Comparison of ENCODE assay signal across 9 cellular contexts in the genomic region with DNA sequence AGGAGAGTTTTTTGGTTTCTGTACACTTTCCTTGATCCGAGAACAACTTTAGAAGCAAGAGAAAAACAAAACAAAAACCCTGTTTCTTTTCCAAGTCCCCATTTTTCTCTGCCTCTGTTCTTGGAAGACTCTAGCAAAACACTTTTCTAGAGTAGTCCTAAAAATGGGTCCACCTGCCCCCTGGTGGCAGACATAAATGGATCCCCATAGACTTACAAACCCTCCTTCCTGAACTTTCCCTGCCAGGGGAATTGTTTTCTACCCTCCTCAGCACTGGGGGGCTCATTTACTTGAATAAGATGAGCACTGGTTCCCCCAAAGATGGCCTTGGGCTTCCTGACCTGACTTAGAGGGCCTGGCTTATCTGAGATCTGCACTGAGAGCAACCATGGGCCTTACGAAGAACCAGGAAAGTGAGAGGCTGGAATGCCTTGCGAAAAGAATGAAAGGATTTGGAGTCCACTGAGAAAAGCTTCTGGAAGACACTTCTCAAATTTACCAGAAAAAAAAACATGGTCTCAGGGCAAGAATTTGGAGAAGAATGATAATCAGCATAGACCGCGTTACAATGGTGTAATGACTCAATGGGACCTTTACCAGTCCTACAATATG. TPM values are rescaled to one million over a fixed set of nuclear protein-coding genes. Genes with fewer than 3 reads are reported as not detected.
DNase-seq lines count a peak whose midpoint lies in the region; ATAC-seq, FAIRE-seq and TF ChIP-seq lines count a peak whose summit lies in the region.
"Had no signal": no experiment of that assay in that cellular context is flagged by ENCODE, and none has a peak within 500 bp of the region (broad histone marks: within the 10 kb centered on the region; RNA-seq: fewer than 3 reads in every experiment).

No MANE protein-coding gene starts in this region.

- H3K23ac ChIP-seq in mesenchymal stem cell (ENCODE audit: low read length in 2 of 2), result no peak overlapping the region

- FAIRE-seq in GM18507 (lab: Jason Lieb, UNC), result peak; percentile 47

- H3K4me1 ChIP-seq in iPS DF 6.9 (ENCODE audit: control insufficient read depth, insufficient read depth, low read length), result no peaks in the 10 kb centered on the region
- H3K4me1 ChIP-seq in mesenchymal stem cell (ENCODE audit: control insufficient read depth, insufficient read depth, low read depth, low read length), result no peaks in the 10 kb centered on the region
- H3K4me1 ChIP-seq in ovary (ENCODE audit: insufficient read depth), result peaks cover 2% of the 10 kb centered on the region

- no peak overlapping the region for H3K4me3 ChIP-seq in iPS DF 6.9 (ENCODE audit: low read length)
- H3K4me3 ChIP-seq in mesenchymal stem cell (ENCODE audit: insufficient read depth in 1 of 2, low read depth in 1 of 2, low read length in 2 of 2), result no peak overlapping the region
- H3K4me3 ChIP-seq in ovary, result no peak overlapping the region
- H3K4me3 ChIP-seq: skin epidermis had no signal

- H3K14ac ChIP-seq in mesenchymal stem cell (ENCODE audit: low read length in 2 of 2), result no peak overlapping the region

- H3K9me3 ChIP-seq in iPS DF 6.9 (ENCODE audit: control insufficient read depth, insufficient read depth, low read length), result no peaks in the 10 kb centered on the region
- H3K9me3 ChIP-seq in mesenchymal stem cell (ENCODE audit: control insufficient read depth, low read length), result no peaks in the 10 kb centered on the region
- H3K9me3 ChIP-seq in ovary, result no peaks in the 10 kb centered on the region

- no peak overlapping the region for H2BK12ac ChIP-seq in mesenchymal stem cell (ENCODE audit: low read length in 2 of 2)

- TF ChIP-seq POLR2A in ovary (IDR thresholded peaks at IDR 0.05), result no peak

- H3K18ac ChIP-seq in mesenchymal stem cell (ENCODE audit: low read depth in 1 of 2, low read length in 2 of 2), result no peak overlapping the region

- WGBS in iPS DF 6.9 (ENCODE audit: insufficient coverage, insufficient read length), result no CpG with 5 or more reads among the region's 5 CpGs
- WGBS in mesenchymal stem cell, result 87% methylated on average over 4 of the region's 5 CpGs
- 78 to 83% (median 81%) methylated on average over 5 of the region's 5 CpGs for WGBS in ovary, 3 donors

- H3K4ac ChIP-seq in mesenchymal stem cell (ENCODE audit: low read depth in 1 of 2, low read length in 2 of 2), result no peak overlapping the region

- H3K27ac ChIP-seq in iPS DF 6.9 (ENCODE audit: low read length) (no peak overlapping the region), mesenchymal stem cell (ENCODE audit: low read length, poor library complexity, severe bottlenecking) (no peak overlapping the region), ovary (no peak overlapping the region)
- H3K27ac ChIP-seq: skin epidermis had no signal

- H3K9ac ChIP-seq in mesenchymal stem cell (ENCODE audit: low read length), result no peak overlapping the region

- no peak overlapping the region for H3K4me2 ChIP-seq in mesenchymal stem cell (ENCODE audit: low read length, poor library complexity, severe bottlenecking)

- H3K36me3 ChIP-seq in iPS DF 6.9 (ENCODE audit: control insufficient read depth, insufficient read depth, low read length) (no peaks in the 10 kb centered on the region), mesenchymal stem cell (ENCODE audit: control insufficient read depth in 1 of 2, insufficient read depth in 2 of 2, low read depth in 1 of 2, low read length in 2 of 2) (no peaks in the 10 kb centered on the region), ovary (no peaks in the 10 kb centered on the region)

- H2AFZ ChIP-seq in mesenchymal stem cell (ENCODE audit: low read depth, low read length), result no peak overlapping the region

- intact Hi-C loops in ovary (cut with DNase I), result no loop called here

- no peak overlapping the region for H2BK120ac ChIP-seq in mesenchymal stem cell (ENCODE audit: low read depth, low read length)

- no peak overlapping the region for H4K91ac ChIP-seq in mesenchymal stem cell (ENCODE audit: low read length)

- peak; percentile 34 for DNase-seq in AG08395 (ENCODE audit: low spot score)
- no peak for DNase-seq in GM18507 (ENCODE audit: extremely low spot score, insufficient read length, low read depth)
- DNase-seq in UCSD-AML1 (lab: John Stamatoyannopoulos, UW; ENCODE audit: unreplicated experiment), result peak; percentile 28
- peak; percentile 22 for DNase-seq in iPS DF 6.9 (ENCODE audit: low read depth, low spot score)
- DNase-seq in mesenchymal stem cell, result no peak
- DNase-seq in ovary, result no peak

- H2BK5ac ChIP-seq in mesenchymal stem cell (ENCODE audit: low read depth, low read length, poor library complexity, severe bottlenecking), result no peak overlapping the region

- H3K79me1 ChIP-seq in mesenchymal stem cell (replicated peaks; ENCODE audit: low read length, poor library complexity, severe bottlenecking), result no peaks in the 10 kb centered on the region

- no peak for TF ChIP-seq CTCF in ovary (IDR thresholded peaks at IDR 0.05)

- no peak overlapping the region for H2AK5ac ChIP-seq in mesenchymal stem cell (ENCODE audit: low read length, severe bottlenecking)

- no peak overlapping the region for H4K8ac ChIP-seq in mesenchymal stem cell (ENCODE audit: low read length)

- no peak for TF ChIP-seq EP300 in ovary (IDR thresholded peaks at IDR 0.05)

- no peak overlapping the region for H2BK15ac ChIP-seq in mesenchymal stem cell (ENCODE audit: low read depth, poor library complexity, severe bottlenecking)

- ATAC-seq in GM21737 (IDR thresholded peaks at IDR 0.05; ENCODE audit: unreplicated experiment) (no peak), HG02852 (IDR thresholded peaks at IDR 0.05; ENCODE audit: unreplicated experiment) (no peak)

- no peaks in the 10 kb centered on the region for H3K27me3 ChIP-seq in iPS DF 6.9 (ENCODE audit: control insufficient read depth, insufficient read depth, low read length)
- no peaks in the 10 kb centered on the region for H3K27me3 ChIP-seq in mesenchymal stem cell (ENCODE audit: control insufficient read depth in 1 of 2, insufficient read depth in 1 of 2, low read length in 2 of 2)
- no peaks in the 10 kb centered on the region for H3K27me3 ChIP-seq in ovary

RNA-seq across cellular contexts. Expression of gene CDYL2, which starts 48.0 kb away (rescaled TPM):
- polyA plus RNA-seq in mesenchymal stem cell (2013, experiment 1 of 2), result 0.22 TPM
- polyA plus RNA-seq in mesenchymal stem cell (2013, experiment 2 of 2), result 0.42 TPM
- total RNA-seq in ovary, result 1 to 10 TPM in 6 of 7 donors, under 1 TPM in 1; 0.48 to 4.4 (median 2.4) TPM
- 1 to 10 TPM in 1 of 2 donors, under 1 TPM in 1; 0.61 to 1.8 TPM for polyA plus RNA-seq in ovary

Comparison
In these comparisons a context has a peak if more than half of its experiments do, and no peak if none do; other contexts are left out.
1. DNase-seq: peak in AG08395 (single experiment), UCSD-AML1 (single experiment) and iPS DF 6.9 (single experiment); none in GM18507 (single experiment), mesenchymal stem cell (single experiment) and ovary (0 of 5).